ENCODE assay signal across 17 cellular contexts in genomic region chr2:230447036-230447435, GRCh38. TPM values are rescaled to one million over a fixed set of nuclear protein-coding genes. Genes with fewer than 3 reads are reported as not detected.
DNase-seq lines count a peak whose midpoint lies in the region; TF ChIP-seq lines count a peak whose summit lies in the region.
"Had no signal": no experiment of that assay in that cellular context is flagged by ENCODE, and none has a peak within 500 bp of the region (broad histone marks: within the 10 kb centered on the region; RNA-seq: fewer than 3 reads in every experiment).

No MANE protein-coding gene starts in this region.

- H3K27me3 ChIP-seq in KMS-11 (ENCODE audit: insufficient read depth, low read depth) (no peaks in the 10 kb centered on the region), spleen (replicated peaks in 1 of 7) (no peaks in the 10 kb centered on the region)
- H3K27me3 ChIP-seq: body of pancreas, gastroesophageal sphincter had no signal

- no peaks in the 10 kb centered on the region for H3K9me3 Mint-ChIP-seq in activated T-helper 2 cell treated with anti-CD3 and anti-CD28 coated beads, Interferon-gamma antibody, Interleukin-2, Interleukin-4, amounts not matched to agents 10 μg/mL and 5 μg/mL and 100 μg/mL, durations not matched to agents 14 hours and 24 hours and 36 hours
- H3K9me3 Mint-ChIP-seq in chondrocyte (ENCODE audit: low read depth) (peaks cover 4% of the 10 kb centered on the region), nephron progenitor cell (no peaks in the 10 kb centered on the region)
- H3K9me3 Mint-ChIP-seq: type B pancreatic cell had no signal

- DNase-seq in activated CD4-positive, alpha-beta T cell treated with anti-CD3 and anti-CD28 coated beads for 48 hours: peak; percentile 17
- no peak for DNase-seq in activated CD4-positive, alpha-beta T cell treated with anti-CD3 and anti-CD28 coated beads for 4 hours
- DNase-seq in activated T-helper 2 cell treated with anti-CD3 and anti-CD28 coated beads, Interferon-gamma antibody, Interleukin-2, Interleukin-4, amounts not matched to agents 10 μg/mL and 5 μg/mL and 100 μg/mL, durations not matched to agents 14 hours and 24 hours and 36 hours (ENCODE audit: low spot score): no peak
- DNase-seq in spleen: no peak
- DNase-seq in chondrocyte (ENCODE audit: low spot score): no peak
- no peak for DNase-seq in nephron progenitor cell
- no peak for DNase-seq in H4 (ENCODE audit: low spot score)
- DNase-seq: activated CD4-positive, CD25-positive, alpha-beta regulatory T cell treated with anti-CD3 and anti-CD28 coated beads, Interleukin-2, amount 50 U/mL, for 72 hours; body of pancreas; cortex of kidney; KBM-7 had no signal

- no peaks in the 10 kb centered on the region for H4K20me1 ChIP-seq in KMS-11 (ENCODE audit: insufficient read depth)

- intact Hi-C loops in activated T-helper 2 cell treated with anti-CD3 and anti-CD28 coated beads, Interferon-gamma antibody, Interleukin-2, Interleukin-4, amounts not matched to agents 10 μg/mL and 5 μg/mL and 100 μg/mL, durations not matched to agents 14 hours and 24 hours and 36 hours (cut with micrococcal nuclease): loop anchor here (1.0 to 10.0 kb wide), 3 partner anchors 8 to 165 kb away; no protein-coding TSS in a partner anchor
- intact Hi-C loops in spleen (cut with DNase I; ENCODE audit: low total_unique reads): no loop called here

- 82 to 86% (median 84%) methylated on average over 7 of the region's 7 CpGs for WGBS in spleen, 5 donors

- H3K36me3 ChIP-seq in KMS-11 (ENCODE audit: insufficient read depth) (no peaks in the 10 kb centered on the region), spleen (peaks cover 0 to 95% (median 82%) of the 10 kb centered on the region in 6 donors)

- H3K4me3 Mint-ChIP-seq in activated T-helper 2 cell treated with anti-CD3 and anti-CD28 coated beads, Interferon-gamma antibody, Interleukin-2, Interleukin-4, amounts not matched to agents 10 μg/mL and 5 μg/mL and 100 μg/mL, durations not matched to agents 14 hours and 24 hours and 36 hours (ENCODE audit: low read depth): no peak overlapping the region
- no peak overlapping the region for H3K4me3 Mint-ChIP-seq in chondrocyte (ENCODE audit: unreplicated experiment)
- no peak overlapping the region for H3K4me3 Mint-ChIP-seq in nephron progenitor cell
- H3K4me3 Mint-ChIP-seq: type B pancreatic cell had no signal

- no peak for TF ChIP-seq POLR2A in spleen (IDR thresholded peaks at IDR 0.05)

- H3K27ac ChIP-seq in KMS-11: peak overlapping the region; percentile 78; the same call in 1 of the 2 replicates
- H3K27ac ChIP-seq in spleen: peak overlapping the region; percentile 44 to 94 (median 80)
- H3K27ac ChIP-seq: body of pancreas, C4-2B, gastroesophageal sphincter, HL-60, parathyroid adenoma had no signal

- peaks cover 1% of the 10 kb centered on the region; the same call in 1 of the 2 replicates for H3K79me2 ChIP-seq in KMS-11 (ENCODE audit: insufficient read depth, low read depth)
- H3K79me2 ChIP-seq: parathyroid adenoma had no signal

- H3K4me1 Mint-ChIP-seq in activated T-helper 2 cell treated with anti-CD3 and anti-CD28 coated beads, Interferon-gamma antibody, Interleukin-2, Interleukin-4, amounts not matched to agents 10 μg/mL and 5 μg/mL and 100 μg/mL, durations not matched to agents 14 hours and 24 hours and 36 hours (ENCODE audit: low read depth): peaks cover 65% of the 10 kb centered on the region
- H3K4me1 Mint-ChIP-seq in chondrocyte (ENCODE audit: low read depth) (peaks cover 21% of the 10 kb centered on the region), nephron progenitor cell (no peaks in the 10 kb centered on the region)

- no peaks in the 10 kb centered on the region for H3K9me3 ChIP-seq in spleen
- H3K9me3 ChIP-seq: body of pancreas, gastroesophageal sphincter had no signal

- peak overlapping the region; percentile 80 for H3K27ac Mint-ChIP-seq in activated T-helper 2 cell treated with anti-CD3 and anti-CD28 coated beads, Interferon-gamma antibody, Interleukin-2, Interleukin-4, amounts not matched to agents 10 μg/mL and 5 μg/mL and 100 μg/mL, durations not matched to agents 14 hours and 24 hours and 36 hours
- H3K27ac Mint-ChIP-seq in chondrocyte (ENCODE audit: unreplicated experiment) (no peak overlapping the region), nephron progenitor cell (no peak overlapping the region)
- H3K27ac Mint-ChIP-seq: type B pancreatic cell had no signal

- H3K27me3 Mint-ChIP-seq in activated T-helper 2 cell treated with anti-CD3 and anti-CD28 coated beads, Interferon-gamma antibody, Interleukin-2, Interleukin-4, amounts not matched to agents 10 μg/mL and 5 μg/mL and 100 μg/mL, durations not matched to agents 14 hours and 24 hours and 36 hours (ENCODE audit: low read depth): no peaks in the 10 kb centered on the region
- H3K27me3 Mint-ChIP-seq in chondrocyte (ENCODE audit: low read depth) (no peaks in the 10 kb centered on the region), nephron progenitor cell (ENCODE audit: low read depth, poor library complexity) (no peaks in the 10 kb centered on the region)
- H3K27me3 Mint-ChIP-seq: type B pancreatic cell had no signal

- H3K36me3 Mint-ChIP-seq in activated T-helper 2 cell treated with anti-CD3 and anti-CD28 coated beads, Interferon-gamma antibody, Interleukin-2, Interleukin-4, amounts not matched to agents 10 μg/mL and 5 μg/mL and 100 μg/mL, durations not matched to agents 14 hours and 24 hours and 36 hours (ENCODE audit: low read depth): peaks cover 94% of the 10 kb centered on the region
- H3K36me3 Mint-ChIP-seq in chondrocyte (ENCODE audit: low read depth) (peaks cover 48% of the 10 kb centered on the region), nephron progenitor cell (ENCODE audit: low read depth) (no peaks in the 10 kb centered on the region)

- no peak overlapping the region for H2AFZ ChIP-seq in KMS-11 (ENCODE audit: low read depth)
- H2AFZ ChIP-seq: parathyroid adenoma had no signal

- no peak for TF ChIP-seq CTCF in KMS-11 (conservative IDR thresholded peaks at IDR 0.05; ENCODE audit: low read depth, low read length)
- no peak for TF ChIP-seq CTCF in spleen (IDR thresholded peaks at IDR 0.05 in 8 of 11, conservative IDR thresholded peaks at IDR 0.05 in 3 of 11)
- TF ChIP-seq CTCF in chondrocyte (IDR thresholded peaks at IDR 0.05): no peak
- no peak for TF ChIP-seq CTCF in nephron progenitor cell (IDR thresholded peaks at IDR 0.05)

- H3K4me1 ChIP-seq in KMS-11 (ENCODE audit: low read depth, poor library complexity, severe bottlenecking) (peaks cover 84% of the 10 kb centered on the region), spleen (peaks cover 16 to 100% (median 74%) of the 10 kb centered on the region in 6 donors)
- H3K4me1 ChIP-seq: body of pancreas, parathyroid adenoma had no signal

- peak overlapping the region; percentile 77; the same call in 1 of the 2 replicates for H3K4me2 ChIP-seq in KMS-11

- H3K9ac ChIP-seq in KMS-11: peak overlapping the region; percentile 33; the same call in 1 of the 2 replicates
- H3K9ac ChIP-seq: parathyroid adenoma had no signal

- H3K4me3 ChIP-seq in KMS-11 (IDR thresholded peaks at IDR 0.05; ENCODE audit: insufficient read depth, low read depth, low read length) (no peak overlapping the region), spleen (no peak overlapping the region)
- H3K4me3 ChIP-seq: body of pancreas, gastroesophageal sphincter had no signal

RNA-seq across cellular contexts. Expression of gene SP100, which starts 31.0 kb away (rescaled TPM):
- total RNA-seq in activated T-helper 2 cell treated with anti-CD3 and anti-CD28 coated beads, Interferon-gamma antibody, Interleukin-2, Interleukin-4, amounts not matched to agents 10 μg/mL and 5 μg/mL and 100 μg/mL, durations not matched to agents 14 hours and 24 hours and 36 hours: 153 and 158 TPM in 2 replicates
- total RNA-seq in spleen (100 to 1,000 TPM; 202 to 327 (median 270) TPM), chondrocyte (57.6 to 67.0 TPM (median 66.7 TPM) in 3 replicates)
- 100 to 1,000 TPM in 2 of 3 donors, 10 to 100 TPM in 1; 97.5 to 120 (median 118) TPM for polyA plus RNA-seq in spleen
- total RNA-seq in H4 (2014; rRNA removed; shearing (Covaris generic)): 45.0 and 63.1 TPM in 2 replicates
